In the genomic region with DNA sequence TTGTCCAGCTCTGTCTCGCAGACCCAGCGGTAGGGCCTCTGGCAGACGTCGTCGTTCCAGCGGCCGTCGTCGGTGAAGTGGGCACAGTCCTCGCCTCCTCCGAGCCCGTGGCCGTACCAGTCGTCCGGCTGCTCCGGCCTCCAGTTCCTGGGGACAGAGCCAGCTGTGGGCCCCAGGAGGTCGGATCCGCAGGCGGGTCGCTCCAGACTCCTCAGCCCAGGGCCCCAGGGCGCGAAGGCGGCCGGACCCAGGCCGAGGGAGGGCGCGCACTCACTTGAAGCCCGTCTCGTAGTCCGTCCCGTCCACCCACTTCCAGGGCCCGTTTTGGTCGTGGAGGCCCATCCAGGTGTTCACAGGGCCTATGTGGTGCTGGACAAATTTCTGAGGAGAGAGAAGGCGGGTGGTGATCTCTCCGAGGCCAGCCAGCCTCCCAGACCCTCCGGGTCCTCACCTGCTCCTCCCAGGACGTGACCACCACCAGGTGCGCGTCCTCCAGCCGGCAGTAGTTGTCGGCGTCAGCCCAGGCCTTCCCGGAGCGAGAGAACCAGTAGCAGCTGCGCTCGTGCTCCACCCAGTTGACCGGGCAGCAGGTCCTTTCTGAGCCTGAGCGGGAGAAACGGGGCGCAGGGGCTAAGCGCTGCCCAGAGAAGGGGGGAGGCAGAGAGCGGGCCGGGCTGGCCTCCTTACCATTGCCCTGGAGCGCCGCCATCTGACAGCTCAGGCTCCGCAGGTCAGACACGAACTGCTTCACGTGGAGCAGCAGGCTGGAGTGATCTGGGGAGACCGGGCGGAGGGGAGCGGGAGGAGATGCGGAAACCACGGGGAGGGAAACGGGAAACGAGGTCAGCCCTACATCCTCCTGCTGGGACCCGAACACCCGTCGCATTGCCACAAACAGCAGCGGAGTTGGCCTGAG, we compare ENCODE assay signal across 9 cellular contexts. TPM values are rescaled to one million over a fixed set of nuclear protein-coding genes. Genes with fewer than 3 reads are reported as not detected.
A peak's percentile ranks its signal among the peaks of the same experiment; 100 is the strongest.
DNase-seq lines count a peak whose midpoint lies in the region; ATAC-seq and TF ChIP-seq lines count a peak whose summit lies in the region.
"Had no signal": no experiment of that assay in that cellular context is flagged by ENCODE, and none has a peak within 500 bp of the region (broad histone marks: within the 10 kb centered on the region; RNA-seq: fewer than 3 reads in every experiment).

No MANE protein-coding gene starts in this region.

- peaks cover 0 to 34% (median 12%) of the 10 kb centered on the region in 12 donors for H3K4me1 ChIP-seq in heart left ventricle

- peak overlapping the region in 8 of 12 donors; percentile 15 to 53 (median 32) for H3K4me3 ChIP-seq in heart left ventricle

- WGBS in heart left ventricle, 4 donors = 43 to 63% (median 49%) methylated on average over 50 to 69 of the region's 69 CpGs

- H3K27me3 ChIP-seq in heart left ventricle = peaks cover 0 to 23% (median 17%) of the 10 kb centered on the region in 9 donors

- peaks cover 6% of the 10 kb centered on the region for H3K9me3 Mint-ChIP-seq in activated T-cell treated with anti-CD3 and anti-CD28 coated beads, Interleukin-2, amount 50 U/mL, for 4 hours
- H3K9me3 Mint-ChIP-seq in type B pancreatic cell = no peaks in the 10 kb centered on the region

- H3K4me3 Mint-ChIP-seq in activated T-cell treated with anti-CD3 and anti-CD28 coated beads, Interleukin-2, amount 50 U/mL, for 4 hours = no peak overlapping the region
- H3K4me3 Mint-ChIP-seq in type B pancreatic cell = no peak overlapping the region

- no peak for TF ChIP-seq POLR2A in heart left ventricle (IDR thresholded peaks at IDR 0.05)

- intact Hi-C loops in heart left ventricle (cut with DNase I) = loop anchor here in 1 of 10 donors (1.0 to 2.0 kb wide), 2 partner anchors 9 to 121 kb away; no protein-coding TSS in a partner anchor
- intact Hi-C loops in posterior vena cava (cut with DNase I) = no loop called here

- H3K36me3 Mint-ChIP-seq in activated T-cell treated with anti-CD3 and anti-CD28 coated beads, Interleukin-2, amount 50 U/mL, for 4 hours (ENCODE audit: insufficient read depth) = no peaks in the 10 kb centered on the region
- H3K36me3 Mint-ChIP-seq in type B pancreatic cell = peaks cover 6% of the 10 kb centered on the region

- H3K9me3 ChIP-seq in heart left ventricle = peaks cover 0 to 23% (median 0%) of the 10 kb centered on the region in 12 donors

- ATAC-seq in activated T-cell treated with anti-CD3 and anti-CD28 coated beads, Interleukin-2, amount 50 U/mL, for 4 hours = peak; percentile 39 to 63
- ATAC-seq in heart left ventricle (peak in 3 of 4 donors; percentile 50 to 61 (median 51)), HG02798 (IDR thresholded peaks at IDR 0.05; ENCODE audit: poor library complexity, unreplicated experiment) (no peak)

- no peak overlapping the region for H3K27ac Mint-ChIP-seq in type B pancreatic cell

- H3K4me1 Mint-ChIP-seq in activated T-cell treated with anti-CD3 and anti-CD28 coated beads, Interleukin-2, amount 50 U/mL, for 4 hours (ENCODE audit: low read depth) = peaks cover 10% of the 10 kb centered on the region
- peaks cover 5% of the 10 kb centered on the region for H3K4me1 Mint-ChIP-seq in type B pancreatic cell (ENCODE audit: unreplicated experiment)

- peak overlapping the region in 1 of 12 donors; percentile 37 for H3K27ac ChIP-seq in heart left ventricle
- H3K27ac ChIP-seq: 22Rv1 had no signal

- peak in 4 of 12 donors; percentile 8 to 34 (median 21) for TF ChIP-seq CTCF in heart left ventricle (IDR thresholded peaks at IDR 0.05)
- no peak for TF ChIP-seq CTCF in type B pancreatic cell (conservative IDR thresholded peaks at IDR 0.05)

- H3K36me3 ChIP-seq in heart left ventricle = no peaks in the 10 kb centered on the region

- DNase-seq in DMS 273 (lab: John Stamatoyannopoulos, UW; ENCODE audit: unreplicated experiment) (peak; percentile 14), DMS 273 treated with DMSO at 0.1 percent for 48 hours (lab: John Stamatoyannopoulos, UW) (no peak), heart left ventricle (peak; percentile 56 to 84 (median 66)), posterior vena cava (ENCODE audit: low spot score) (peak; percentile 90), type B pancreatic cell (ENCODE audit: extremely low spot score, unreplicated experiment) (no peak), NCI-H1105 treated with DMSO at 0.1 percent for 48 hours (lab: John Stamatoyannopoulos, UW) (no peak)
- no peak for DNase-seq in activated T-cell treated with anti-CD3 and anti-CD28 coated beads, Interleukin-2, amount 50 U/mL, for 4 hours

- H3K27me3 Mint-ChIP-seq in activated T-cell treated with anti-CD3 and anti-CD28 coated beads, Interleukin-2, amount 50 U/mL, for 4 hours (ENCODE audit: low read depth) = peaks cover 13% of the 10 kb centered on the region
- H3K27me3 Mint-ChIP-seq in type B pancreatic cell = no peaks in the 10 kb centered on the region

RNA-seq across cellular contexts. Expression of a gene that starts 5.2 kb away (rescaled TPM):
- 1 to 10 TPM in 2 of 3 donors, under 1 TPM in 1; 0.63 to 1.3 (median 1.1) TPM for total RNA-seq in activated T-cell treated with anti-CD3 and anti-CD28 coated beads, Interleukin-2, amount 50 U/mL, for 4 hours
- total RNA-seq in heart left ventricle (1 to 10 TPM in 3 of 9 donors, under 1 TPM in 3, not detected in 3; 0.23 to 3.5 (median 0.72) TPM), posterior vena cava (1 to 10 TPM; 1.2 to 2.2 TPM), type B pancreatic cell (ENCODE audit: low replicate concordance) (7.5 and 9.7 TPM in 2 replicates)
- polyA plus RNA-seq in heart left ventricle = under 1 TPM; 0.19 to 0.64 TPM

RNA-seq across cellular contexts. Expression of a gene that starts 45.7 kb away (rescaled TPM):
- 1 to 10 TPM; 4.2 to 6.5 (median 5.7) TPM for total RNA-seq in activated T-cell treated with anti-CD3 and anti-CD28 coated beads, Interleukin-2, amount 50 U/mL, for 4 hours
- 10 to 100 TPM; 12.0 to 24.3 (median 16.6) TPM for total RNA-seq in heart left ventricle
- polyA plus RNA-seq in heart left ventricle = 10 to 100 TPM in 1 of 2 donors, 1 to 10 TPM in 1; 5.3 to 15.5 TPM
- 10 to 100 TPM; 20.8 to 21.2 TPM for total RNA-seq in posterior vena cava
- total RNA-seq in type B pancreatic cell (ENCODE audit: low replicate concordance) = 7.8 and 46.1 TPM in 2 replicates

RNA-seq across cellular contexts. Expression of a gene that starts 45.8 kb away (rescaled TPM):
- 100 to 1,000 TPM; 161 to 222 (median 174) TPM for total RNA-seq in activated T-cell treated with anti-CD3 and anti-CD28 coated beads, Interleukin-2, amount 50 U/mL, for 4 hours
- total RNA-seq in heart left ventricle = 1,000 to 10,000 TPM in 7 of 9 donors, 100 to 1,000 TPM in 2; 874 to 2,110 (median 1,385) TPM
- polyA plus RNA-seq in heart left ventricle = 1,000 to 10,000 TPM in 1 of 2 donors, 100 to 1,000 TPM in 1; 601 to 2,758 TPM
- total RNA-seq in posterior vena cava = 100 to 1,000 TPM; 444 to 567 TPM
- total RNA-seq in type B pancreatic cell (ENCODE audit: low replicate concordance) = 573 and 617 TPM in 2 replicates

RNA-seq across cellular contexts. Expression of a gene that starts 59.3 kb away (rescaled TPM):
- under 1 TPM in 1 of 3 donors, not detected in 2; 0.25 TPM for total RNA-seq in activated T-cell treated with anti-CD3 and anti-CD28 coated beads, Interleukin-2, amount 50 U/mL, for 4 hours
- total RNA-seq in heart left ventricle = 1 to 10 TPM in 1 of 9 donors, under 1 TPM in 2, not detected in 6; 0.29 to 2.1 (median 0.39) TPM
- under 1 TPM in 1 of 2 donors, not detected in 1; 0.28 TPM for polyA plus RNA-seq in heart left ventricle
- 1 to 10 TPM in 1 of 2 donors, under 1 TPM in 1; 0.90 to 1.3 TPM for total RNA-seq in posterior vena cava
- 0.82 and 1.3 TPM in 2 replicates for total RNA-seq in type B pancreatic cell (ENCODE audit: low replicate concordance)

Comparison
In these comparisons a context has a peak if more than half of its experiments do, and no peak if none do; other contexts are left out.
1. DNase-seq: peak in DMS 273 (single experiment), heart left ventricle (5 of 5) and posterior vena cava (single experiment); none in DMS 273 treated with DMSO at 0.1 percent for 48 hours (single experiment), activated T-cell treated with anti-CD3 and anti-CD28 coated beads, Interleukin-2, amount 50 U/mL, for 4 hours (single experiment), type B pancreatic cell (single experiment) and NCI-H1105 treated with DMSO at 0.1 percent for 48 hours (single experiment).